21 cellular contexts compared by ENCODE assay signal in genomic region chr4:156659570-156659969, GRCh38.
"Had no signal": no experiment of that assay in that cellular context is flagged by ENCODE, and none has a peak within 500 bp of the region (broad histone marks: within the 10 kb centered on the region; RNA-seq: fewer than 3 reads in every experiment).

No MANE protein-coding gene starts in this region.

- H3K9me3 Mint-ChIP-seq: activated CD4-positive, alpha-beta memory T cell treated with anti-CD3 and anti-CD28 coated beads, Interleukin-2, amount 10 ng/mL, durations not matched to agents 7 days and 5 days had no signal

- H3K27me3 Mint-ChIP-seq: activated CD4-positive, alpha-beta memory T cell treated with anti-CD3 and anti-CD28 coated beads, Interleukin-2, amount 10 ng/mL, durations not matched to agents 7 days and 5 days; activated naive CD8-positive, alpha-beta T cell; activated T-helper 17 cell treated with anti-CD3 and anti-CD28 coated beads, Interleukin-2, amount 50 U/mL, for 72 hours; brain had no signal

- H3K27ac Mint-ChIP-seq: activated CD4-positive, alpha-beta memory T cell treated with anti-CD3 and anti-CD28 coated beads, Interleukin-2, amount 10 ng/mL, durations not matched to agents 7 days and 5 days; activated naive CD4-positive, alpha-beta T cell treated with anti-CD3 and anti-CD28 coated beads for 36 hours; activated naive CD8-positive, alpha-beta T cell; activated T-helper 17 cell treated with anti-CD3 and anti-CD28 coated beads, Interleukin-2, amount 50 U/mL, for 72 hours had no signal

- H3K4me3 Mint-ChIP-seq: activated CD4-positive, alpha-beta memory T cell treated with anti-CD3 and anti-CD28 coated beads, Interleukin-2, amount 10 ng/mL, durations not matched to agents 7 days and 5 days; activated naive CD4-positive, alpha-beta T cell treated with anti-CD3 and anti-CD28 coated beads for 36 hours; activated naive CD8-positive, alpha-beta T cell; activated T-helper 17 cell treated with anti-CD3 and anti-CD28 coated beads, Interleukin-2, amount 50 U/mL, for 72 hours; brain had no signal

- H3K36me3 Mint-ChIP-seq: activated naive CD8-positive, alpha-beta T cell; brain had no signal

- H3K27ac ChIP-seq: VCaP had no signal

- DNase-seq: activated CD4-positive, alpha-beta memory T cell treated with anti-CD3 and anti-CD28 coated beads, Interleukin-2, amount 10 ng/mL, durations not matched to agents 7 days and 5 days; activated CD4-positive, alpha-beta T cell treated with anti-CD3 and anti-CD28 coated beads, Interleukin-2, amount 50 U/mL, for 1 hour; activated CD4-positive, CD25-positive, alpha-beta regulatory T cell; activated gamma-delta T cell; activated naive CD4-positive, alpha-beta T cell treated with anti-CD3 and anti-CD28 coated beads for 36 hours; activated T-cell treated with anti-CD3 and anti-CD28 coated beads for 4 hours; activated T-cell treated with anti-CD3 and anti-CD28 coated beads, Interleukin-2, amount 50 U/mL, for 48 hours; amygdala; MM.1S; NCI-H1105 treated with DMSO at 0.1 percent for 48 hours; NCI-H1436 treated with DMSO at 0.1 percent for 48 hours; NCI-H187; NCI-H2081; NCI-H524 treated with DMSO at 0.1 percent for 48 hours; NCI-H748 treated with DMSO at 0.1 percent for 48 hours; SIG-M5; T-helper 1 cell had no signal

- H3K4me1 Mint-ChIP-seq: activated CD4-positive, alpha-beta memory T cell treated with anti-CD3 and anti-CD28 coated beads, Interleukin-2, amount 10 ng/mL, durations not matched to agents 7 days and 5 days; activated T-helper 17 cell treated with anti-CD3 and anti-CD28 coated beads, Interleukin-2, amount 50 U/mL, for 72 hours had no signal

- ATAC-seq: activated T-helper 17 cell treated with anti-CD3 and anti-CD28 coated beads, Interleukin-2, amount 50 U/mL, for 72 hours had no signal
